15 cellular contexts compared by ENCODE assay signal in the genomic region with DNA sequence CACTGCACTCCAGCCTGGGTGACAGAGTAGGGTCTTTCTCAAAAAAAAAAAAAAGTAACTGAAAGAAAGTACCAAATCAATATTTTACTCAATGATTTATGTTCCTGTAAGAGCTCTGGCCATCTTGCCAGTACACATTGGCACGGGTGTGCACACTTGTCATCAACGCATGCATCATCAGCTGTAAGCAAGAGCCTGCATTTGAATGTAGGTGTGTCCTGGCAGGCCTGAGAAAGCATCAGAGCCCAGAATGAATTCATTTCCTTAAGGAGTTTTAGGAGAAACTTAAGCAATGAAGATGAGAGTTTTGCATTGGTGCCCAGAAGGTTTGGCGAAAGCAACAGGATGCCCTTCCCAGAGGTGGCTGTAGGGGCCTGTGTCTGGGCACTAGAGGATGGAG.
A peak's percentile ranks its signal among the peaks of the same experiment; 100 is the strongest.
DNase-seq lines count a peak whose midpoint lies in the region; ATAC-seq and TF ChIP-seq lines count a peak whose summit lies in the region.
"Had no signal": no experiment of that assay in that cellular context is flagged by ENCODE, and none has a peak within 500 bp of the region (broad histone marks: within the 10 kb centered on the region; RNA-seq: fewer than 3 reads in every experiment).

No MANE protein-coding gene starts in this region.

- dilution Hi-C loops in mammary epithelial cell (cut with HindIII; ENCODE audit: low sequenced_read_pairs): no loop called here

- H3K36me3 Mint-ChIP-seq in MCF 10A (ENCODE audit: insufficient read depth, unreplicated experiment) (no peaks in the 10 kb centered on the region), nephron progenitor cell (ENCODE audit: low read depth) (peaks cover 12% of the 10 kb centered on the region)
- H3K36me3 Mint-ChIP-seq: CD8-positive, alpha-beta memory T cell had no signal

- in situ Hi-C loops in mammary epithelial cell (cut with MboI; ENCODE audit: low sequenced_read_pairs in 2 of 2): no loop called here

- H3K9me3 ChIP-seq in mammary epithelial cell (replicated peaks; ENCODE audit: insufficient read depth, low read length) (peaks cover 37% of the 10 kb centered on the region), esophagus squamous epithelium (no peaks in the 10 kb centered on the region)

- peaks cover 18% of the 10 kb centered on the region for H3K9me3 Mint-ChIP-seq in MCF 10A (ENCODE audit: unreplicated experiment)
- peaks cover 23% of the 10 kb centered on the region for H3K9me3 Mint-ChIP-seq in nephron progenitor cell

- H3K27ac ChIP-seq in mammary epithelial cell (ENCODE audit: insufficient read depth, low read depth, low read length) (no peak overlapping the region), esophagus squamous epithelium (peak overlapping the region in 3 of 4 donors; percentile 72 to 87 (median 83))
- H3K27ac ChIP-seq: 22Rv1, BLaER1 had no signal

- no peaks in the 10 kb centered on the region for H4K20me1 ChIP-seq in mammary epithelial cell (ENCODE audit: insufficient read depth, low read length)
- H4K20me1 ChIP-seq: BLaER1 had no signal

- H2AFZ ChIP-seq in mammary epithelial cell (ENCODE audit: low read depth, low read length): no peak overlapping the region
- H2AFZ ChIP-seq: GM23338 had no signal

- WGBS in mammary epithelial cell (ENCODE audit: low coverage, missing lambda C conversion rate): 87% methylated on average over 3 of the region's 3 CpGs
- 27 to 36% methylated on average over 3 of the region's 3 CpGs for WGBS in esophagus squamous epithelium, 2 donors

- no peaks in the 10 kb centered on the region for H3K27me3 Mint-ChIP-seq in MCF 10A (ENCODE audit: insufficient read depth, unreplicated experiment)
- peaks cover 2% of the 10 kb centered on the region for H3K27me3 Mint-ChIP-seq in nephron progenitor cell (ENCODE audit: low read depth, poor library complexity)

- H3K27me3 ChIP-seq in mammary epithelial cell (ENCODE audit: insufficient read depth, low read length): no peaks in the 10 kb centered on the region
- H3K27me3 ChIP-seq in esophagus squamous epithelium: no peaks in the 10 kb centered on the region
- H3K27me3 ChIP-seq: BLaER1 had no signal

- TF ChIP-seq POLR2A in esophagus squamous epithelium (IDR thresholded peaks at IDR 0.05): no peak

- H3K27ac Mint-ChIP-seq in MCF 10A (ENCODE audit: low read depth, unreplicated experiment): no peak overlapping the region
- peak overlapping the region; percentile 45 for H3K27ac Mint-ChIP-seq in nephron progenitor cell
- H3K27ac Mint-ChIP-seq: CD8-positive, alpha-beta memory T cell; GM23338 had no signal

- no peaks in the 10 kb centered on the region for H3K4me1 Mint-ChIP-seq in MCF 10A (ENCODE audit: insufficient read depth, unreplicated experiment)
- peaks cover 76% of the 10 kb centered on the region for H3K4me1 Mint-ChIP-seq in nephron progenitor cell
- H3K4me1 Mint-ChIP-seq: CD8-positive, alpha-beta memory T cell; GM23338 had no signal

- no peak overlapping the region for H3K9ac ChIP-seq in mammary epithelial cell (ENCODE audit: insufficient read depth, low read length)
- H3K9ac ChIP-seq: BLaER1 had no signal

- H3K4me3 Mint-ChIP-seq in MCF 10A (ENCODE audit: unreplicated experiment) (no peak overlapping the region), nephron progenitor cell (no peak overlapping the region)
- H3K4me3 Mint-ChIP-seq: GM23338 had no signal

- BruUV-seq in MCF 10A (replicated peaks; lab: Mats Ljungman, UMichigan) (no TSS peak), mammary epithelial cell (replicated peaks; lab: Mats Ljungman, UMichigan) (no TSS peak)

- no peak for ATAC-seq in GM21723 (IDR thresholded peaks at IDR 0.05; ENCODE audit: unreplicated experiment)
- no peak for ATAC-seq in HG03342 (IDR thresholded peaks at IDR 0.05; ENCODE audit: unreplicated experiment)
- ATAC-seq: GM23338 had no signal

- H3K4me2 ChIP-seq in mammary epithelial cell (ENCODE audit: insufficient read depth, low read depth, low read length): no peak overlapping the region
- H3K4me2 ChIP-seq: GM23338 had no signal

- TF ChIP-seq CTCF in MCF 10A (IDR thresholded peaks at IDR 0.05; ENCODE audit: unreplicated experiment) (no peak), mammary epithelial cell (conservative IDR thresholded peaks at IDR 0.05 in 1 of 2, IDR thresholded peaks at IDR 0.05 in 1 of 2; ENCODE audit: extremely low read depth in 1 of 2, insufficient read depth in 1 of 2, low read depth in 1 of 2, low read length in 2 of 2) (no peak), esophagus squamous epithelium (IDR thresholded peaks at IDR 0.05) (no peak), nephron progenitor cell (IDR thresholded peaks at IDR 0.05) (no peak)

- DNase-seq in MCF 10A (ENCODE audit: unreplicated experiment): peak; percentile 29
- DNase-seq in mammary epithelial cell: no peak
- DNase-seq in esophagus squamous epithelium (lab: John Stamatoyannopoulos, UW): no peak
- DNase-seq in nephron progenitor cell: no peak
- DNase-seq in cerebellum (ENCODE audit: low spot score): no peak
- DNase-seq: Caco-2; CD8-positive, alpha-beta memory T cell; DMS53; H7; IMR-90 had no signal

- H3K4me1 ChIP-seq in mammary epithelial cell (ENCODE audit: insufficient read depth, low read length) (no peaks in the 10 kb centered on the region), esophagus squamous epithelium (peaks cover 5 to 43% (median 12%) of the 10 kb centered on the region in 3 donors)
- H3K4me1 ChIP-seq: Caco-2 had no signal

- H3K79me2 ChIP-seq in mammary epithelial cell (ENCODE audit: insufficient read depth, low read length): no peaks in the 10 kb centered on the region

- CTCF ChIA-PET in MCF 10A (lab: Yijun Ruan, JAX) (interaction anchor here (0.7 to 1.9 kb wide), 3 partner anchors 26 to 1196 kb away, joined by 3 to 5 read pairs (median 3); no protein-coding TSS in a partner anchor), mammary epithelial cell (lab: Charles Lee; ENCODE audit: low non-redundant PET) (no interaction called here)

- H3K4me3 ChIP-seq in mammary epithelial cell (replicated peaks in 1 of 3; ENCODE audit: insufficient read depth in 1 of 3, low read depth in 2 of 3, low read length in 3 of 3) (no peak overlapping the region), esophagus squamous epithelium (no peak overlapping the region)
- H3K4me3 ChIP-seq: BLaER1, GM23338 had no signal

- intact Hi-C loops in MCF 10A (cut with micrococcal nuclease) (no loop called here), mammary epithelial cell (cut with micrococcal nuclease) (no loop called here), esophagus squamous epithelium (cut with DNase I) (no loop called here)

- H3K36me3 ChIP-seq in mammary epithelial cell (ENCODE audit: insufficient read depth, low read length) (no peaks in the 10 kb centered on the region), esophagus squamous epithelium (no peaks in the 10 kb centered on the region)

- POLR2A ChIA-PET in MCF 10A (lab: Yijun Ruan, JAX): no interaction called here
